1 cellular context compared by ENCODE assay signal in the genomic region with DNA sequence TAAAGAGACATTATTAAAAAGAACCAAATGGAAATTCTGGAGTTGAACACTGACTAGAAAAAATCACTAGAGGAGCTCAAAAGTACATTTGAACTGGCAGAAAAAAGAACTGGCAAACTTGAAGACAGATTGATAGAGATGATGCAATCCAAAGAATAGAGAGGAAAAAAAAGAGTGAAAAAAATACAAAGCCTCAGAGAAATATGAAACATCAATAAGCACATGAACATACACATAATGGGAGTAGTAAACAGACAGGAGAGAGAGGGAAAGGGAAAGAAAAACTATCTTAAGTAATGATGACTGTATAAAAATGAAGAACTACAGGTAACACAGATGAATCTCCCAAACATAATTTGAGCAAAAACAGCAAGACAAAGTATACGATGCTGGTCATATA.
TF ChIP-seq lines count a peak whose summit lies in the region.

No MANE protein-coding gene starts in this region.

TF ChIP-seq in IMR-90, 13 proteins besides CTCF, POLR2A, EP300 and RAD21 (continued from another document):
- no peak for TF ChIP-seq MAFK (IDR thresholded peaks at IDR 0.05; ENCODE audit: low read depth, low read length)
- TF ChIP-seq SMC3 (IDR thresholded peaks at IDR 0.05; ENCODE audit: low read depth, low read length): no peak
- TF ChIP-seq, protein P1, sequence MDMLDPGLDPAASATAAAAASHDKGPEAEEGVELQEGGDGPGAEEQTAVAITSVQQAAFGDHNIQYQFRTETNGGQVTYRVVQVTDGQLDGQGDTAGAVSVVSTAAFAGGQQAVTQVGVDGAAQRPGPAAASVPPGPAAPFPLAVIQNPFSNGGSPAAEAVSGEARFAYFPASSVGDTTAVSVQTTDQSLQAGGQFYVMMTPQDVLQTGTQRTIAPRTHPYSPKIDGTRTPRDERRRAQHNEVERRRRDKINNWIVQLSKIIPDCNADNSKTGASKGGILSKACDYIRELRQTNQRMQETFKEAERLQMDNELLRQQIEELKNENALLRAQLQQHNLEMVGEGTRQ (IDR thresholded peaks at IDR 0.05; ENCODE audit: low read depth, low read length): no peak
- no peak for TF ChIP-seq NFE2L2 (IDR thresholded peaks at IDR 0.05; ENCODE audit: low read depth, low read length)
- TF ChIP-seq CEBPB (IDR thresholded peaks at IDR 0.05; ENCODE audit: low read depth, low read length): peak; percentile 67
